Comparison of ENCODE assay signal across 2 cellular contexts in genomic region chr12:124504273-124505000, GRCh38.
TF ChIP-seq lines count a peak whose summit lies in the region.

No MANE protein-coding gene starts in this region.

TF ChIP-seq in HepG2, 621 proteins besides CTCF, POLR2A, EP300 and RAD21:
- TF ChIP-seq MAFK (conservative IDR thresholded peaks at IDR 0.05 in 1 of 2, IDR thresholded peaks at IDR 0.05 in 1 of 2; ENCODE audit: low read length in 2 of 2) (peak; percentile 54 to 75), FIP1L1 (IDR thresholded peaks at IDR 0.05; ENCODE audit: borderline replicate concordance, insufficient read depth, low read depth, low read length) (no peak)

TF ChIP-seq in neural cell, 6 proteins besides CTCF, POLR2A, EP300 and RAD21:
- no peak for TF ChIP-seq POLR2AphosphoS5 (IDR thresholded peaks at IDR 0.05)
- no peak for TF ChIP-seq TAF1 (IDR thresholded peaks at IDR 0.05; ENCODE audit: low read depth)
- TF ChIP-seq SMC3 (conservative IDR thresholded peaks at IDR 0.05; ENCODE audit: poor library complexity), result no peak
- TF ChIP-seq EZH2 (IDR thresholded peaks at IDR 0.05; ENCODE audit: borderline replicate concordance, insufficient read depth, low read length, poor library complexity, severe bottlenecking), result no peak
- TF ChIP-seq MXI1 (conservative IDR thresholded peaks at IDR 0.05; ENCODE audit: poor library complexity, severe bottlenecking), result no peak
- TF ChIP-seq REST (IDR thresholded peaks at IDR 0.05; ENCODE audit: borderline replicate concordance), result peak; percentile 32
TF ChIP-seq in neural cell: peak in this region for 1.
